Comparison of ENCODE assay signal across 15 cellular contexts in the genomic region with DNA sequence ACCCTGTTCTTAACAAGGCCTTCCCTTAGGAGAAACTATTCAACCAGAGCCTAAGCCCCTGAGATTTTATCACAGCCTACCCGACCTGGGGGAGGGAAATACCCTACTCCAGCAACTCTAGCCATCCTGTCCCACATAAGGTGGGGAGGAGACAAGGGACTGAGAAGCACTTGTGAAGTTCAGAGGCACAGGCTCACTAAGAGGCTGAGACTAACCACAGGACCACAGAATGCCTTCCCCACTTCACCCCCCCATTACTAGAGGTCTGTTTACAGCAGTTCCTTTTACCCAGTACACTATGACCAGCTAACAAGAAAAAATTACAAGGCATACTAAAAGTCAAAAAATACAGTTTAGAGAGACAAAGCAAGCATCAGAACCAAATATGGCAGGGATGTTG.
DNase-seq lines count a peak whose midpoint lies in the region; ATAC-seq, FAIRE-seq and TF ChIP-seq lines count a peak whose summit lies in the region.
"Had no signal": no experiment of that assay in that cellular context is flagged by ENCODE, and none has a peak within 500 bp of the region (broad histone marks: within the 10 kb centered on the region; RNA-seq: fewer than 3 reads in every experiment).

No MANE protein-coding gene starts in this region.

- peaks cover 0 to 33% (median 4%) of the 10 kb centered on the region in 6 donors for H3K4me1 ChIP-seq in spleen

- no peak overlapping the region for H3K4me3 ChIP-seq in spleen

- 0 to 17% (median 9%) methylated on average over 1 of the region's 1 CpG for WGBS in spleen, 5 donors

- H3K36me3 ChIP-seq in spleen = no peaks in the 10 kb centered on the region

- no peaks in the 10 kb centered on the region for H3K27me3 ChIP-seq in spleen (replicated peaks in 1 of 7)

- FAIRE-seq in RCC 7860 (lab: Jason Lieb, UNC) = no peak
- FAIRE-seq: colon, islet of Langerhans, small intestine had no signal

- no peaks in the 10 kb centered on the region for H3K9me3 ChIP-seq in spleen

- intact Hi-C loops in spleen (cut with DNase I; ENCODE audit: low total_unique reads) = no loop called here

- peak overlapping the region in 7 of 8 donors; percentile 17 to 73 (median 49) for H3K27ac ChIP-seq in spleen

- DNase-seq in spleen (no peak), RCC 7860 (ENCODE audit: low spot score) (no peak), DMS114 treated with DMSO at 0.1 percent for 48 hours (lab: John Stamatoyannopoulos, UW; ENCODE audit: unreplicated experiment) (no peak)
- no peak for DNase-seq in activated CD4-positive, alpha-beta T cell treated with anti-CD3 and anti-CD28 coated beads, Interleukin-2, amount 50 U/mL, for 4 hours
- DNase-seq: activated naive CD8-positive, alpha-beta T cell treated with anti-CD3 and anti-CD28 coated beads for 36 hours; KG1; NCI-H2171 treated with DMSO at 0.1 percent for 48 hours; small intestine; T1000 had no signal

- no peak for TF ChIP-seq POLR2A in spleen (IDR thresholded peaks at IDR 0.05)

- no peak for TF ChIP-seq CTCF in spleen (IDR thresholded peaks at IDR 0.05 in 8 of 11, conservative IDR thresholded peaks at IDR 0.05 in 3 of 11)

- ATAC-seq in GM18909 (IDR thresholded peaks at IDR 0.05; ENCODE audit: poor library complexity, unreplicated experiment) (peak; percentile 76), HG02642 (IDR thresholded peaks at IDR 0.05; ENCODE audit: poor library complexity, unreplicated experiment) (peak; percentile 82), HG03558 (IDR thresholded peaks at IDR 0.05; ENCODE audit: extremely low read depth, unreplicated experiment) (peak; percentile 66)
- ATAC-seq: Panc1 had no signal
